ENCODE assay signal across 5 cellular contexts in the genomic region with DNA sequence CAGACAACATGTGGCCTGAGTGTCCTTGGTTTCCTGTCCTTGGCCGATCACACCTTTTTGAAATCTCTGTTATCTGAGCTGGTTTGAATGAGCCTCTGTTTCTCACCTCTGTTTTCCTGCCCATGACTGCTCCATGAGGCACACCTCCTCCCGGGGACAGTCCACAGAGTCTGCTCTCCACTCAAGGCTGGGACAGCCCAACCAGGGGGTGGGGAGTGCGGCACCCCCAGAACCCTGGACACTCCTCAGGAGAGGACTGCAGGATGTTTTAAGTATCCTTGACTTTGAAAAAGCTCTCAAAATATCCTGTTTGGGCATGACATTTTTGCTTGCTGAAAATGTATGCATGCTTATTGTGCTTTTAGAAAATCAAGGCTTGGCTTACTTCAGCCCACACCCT.
"Had no signal": no experiment of that assay in that cellular context is flagged by ENCODE, and none has a peak within 500 bp of the region (broad histone marks: within the 10 kb centered on the region; RNA-seq: fewer than 3 reads in every experiment).

No MANE protein-coding gene starts in this region.

- FAIRE-seq: HepG2, HTR-8/SVneo, K562 had no signal

- H3K4me3 ChIP-seq: K562 had no signal

- DNase-seq: IMR-90 had no signal

- H3K27ac ChIP-seq: HL-60 had no signal
